19 cellular contexts compared by ENCODE assay signal in genomic region chr4:24970191-24970590, GRCh38. TPM values are rescaled to one million over a fixed set of nuclear protein-coding genes. Genes with fewer than 3 reads are reported as not detected.
A peak's percentile ranks its signal among the peaks of the same experiment; 100 is the strongest.
DNase-seq lines count a peak whose midpoint lies in the region; FAIRE-seq and TF ChIP-seq lines count a peak whose summit lies in the region.
"Had no signal": no experiment of that assay in that cellular context is flagged by ENCODE, and none has a peak within 500 bp of the region (broad histone marks: within the 10 kb centered on the region; RNA-seq: fewer than 3 reads in every experiment).

No MANE protein-coding gene starts in this region.

- FAIRE-seq in HTR-8/SVneo (lab: Jason Lieb, UNC) (peak; percentile 16), small intestine (lab: Jason Lieb, UNC) (no peak)
- FAIRE-seq: D721Med, GM12892, GM19239, H54 had no signal

- no peaks in the 10 kb centered on the region for H3K36me3 ChIP-seq in vagina
- H3K36me3 ChIP-seq in small intestine (ENCODE audit: control insufficient read depth in 2 of 2, insufficient read depth in 2 of 2, low read length in 2 of 2) = no peaks in the 10 kb centered on the region
- H3K36me3 ChIP-seq: HAP-1 had no signal

- DNase-seq in HTR-8/SVneo (ENCODE audit: insufficient read length, low spot score) = no peak
- peak; percentile 26 for DNase-seq in islet precursor cell
- peak; percentile 77 to 79 for DNase-seq in vagina (ENCODE audit: extremely low spot score in 2 of 2)
- no peak for DNase-seq in small intestine
- no peak for DNase-seq in middle frontal gyrus (ENCODE audit: extremely low spot score, low spot score)
- DNase-seq in G401 (ENCODE audit: low spot score) = no peak
- DNase-seq: CD4-positive, alpha-beta T cell; CD8-positive, alpha-beta memory T cell; DMS 273 treated with DMSO at 0.1 percent for 48 hours; DMS79; EL; GF-D8; HFFc6 had no signal

- in situ Hi-C loops in G401 (cut with HindIII; ENCODE audit: low sequenced_read_pairs) = no loop called here

- H3K27ac ChIP-seq in vagina (no peak overlapping the region), small intestine (ENCODE audit: low read depth in 1 of 2, low read length in 1 of 2) (no peak overlapping the region)

- H3K4me3 ChIP-seq in vagina = no peak overlapping the region
- H3K4me3 ChIP-seq in small intestine (ENCODE audit: low read depth in 1 of 2, low read length in 2 of 2) = no peak overlapping the region
- H3K4me3 ChIP-seq: GM23338, HAP-1 had no signal

- H3K9me3 ChIP-seq in vagina (no peaks in the 10 kb centered on the region), small intestine (ENCODE audit: control insufficient read depth, low read depth) (no peaks in the 10 kb centered on the region)

- intact Hi-C loops in vagina (cut with DNase I) = no loop called here

- H3K27me3 ChIP-seq in vagina (no peaks in the 10 kb centered on the region), small intestine (ENCODE audit: control insufficient read depth in 2 of 2, insufficient read depth in 2 of 2, low read length in 2 of 2) (no peaks in the 10 kb centered on the region)

- WGBS in small intestine, 3 donors = 83 to 92% (median 86%) methylated on average over 5 of the region's 5 CpGs

- no peak for TF ChIP-seq POLR2A in vagina (IDR thresholded peaks at IDR 0.05)

- H3K4me1 ChIP-seq in vagina (peaks cover 15% of the 10 kb centered on the region), small intestine (ENCODE audit: control insufficient read depth in 2 of 2, insufficient read depth in 1 of 2, low read depth in 1 of 2, low read length in 1 of 2) (no peaks in the 10 kb centered on the region)
- H3K4me1 ChIP-seq: HAP-1 had no signal

- TF ChIP-seq CTCF in vagina (IDR thresholded peaks at IDR 0.05) = no peak

RNA-seq across cellular contexts. Expression of gene CCDC149, which starts 57.3 kb away (rescaled TPM):
- total RNA-seq in vagina = 16.7 TPM
- polyA plus RNA-seq in small intestine = 1 to 10 TPM; 2.2 to 7.5 (median 2.9) TPM
- not detected in 2 replicates for total RNA-seq in G401 (2014; rRNA removed; shearing (Covaris generic))
- polyA plus RNA-seq: CD8-positive, alpha-beta memory T cell had no signal

Comparison
In these comparisons a context has a peak if more than half of its experiments do, and no peak if none do; other contexts are left out.
1. DNase-seq: peak in islet precursor cell (single experiment) and vagina (2 of 2); none in HTR-8/SVneo (single experiment), small intestine (single experiment), middle frontal gyrus (single experiment) and G401 (single experiment).
2. RNA of gene CCDC149, which starts 57.3 kb away (total RNA-seq): 16.7 TPM in vagina (single experiment); not detected in G401; every median in the first group is over 10 times any median in the second.